Comparison of ENCODE assay signal across 19 cellular contexts in genomic region chr12:91493308-91493707, GRCh38.
DNase-seq lines count a peak whose midpoint lies in the region; TF ChIP-seq lines count a peak whose summit lies in the region.
"Had no signal": no experiment of that assay in that cellular context is flagged by ENCODE, and none has a peak within 500 bp of the region (broad histone marks: within the 10 kb centered on the region; RNA-seq: fewer than 3 reads in every experiment).

No MANE protein-coding gene starts in this region.

- no peaks in the 10 kb centered on the region for H3K4me1 ChIP-seq in mammary epithelial cell (ENCODE audit: insufficient read depth, low read length)
- no peaks in the 10 kb centered on the region for H3K4me1 ChIP-seq in osteoblast (ENCODE audit: insufficient read depth, low read length)

- no peaks in the 10 kb centered on the region for H3K79me2 ChIP-seq in mammary epithelial cell (ENCODE audit: insufficient read depth, low read length)
- H3K79me2 ChIP-seq in osteoblast (ENCODE audit: insufficient read depth, low read length): no peaks in the 10 kb centered on the region

- in situ Hi-C loops in mammary epithelial cell (cut with MboI; ENCODE audit: low sequenced_read_pairs in 2 of 2): no loop called here

- H3K36me3 ChIP-seq in mammary epithelial cell (ENCODE audit: insufficient read depth, low read length) (no peaks in the 10 kb centered on the region), osteoblast (ENCODE audit: insufficient read depth, low read length) (no peaks in the 10 kb centered on the region)

- DNase-seq in ELR (ENCODE audit: low read depth) (peak; percentile 13), HS-5 (ENCODE audit: low read depth) (peak; percentile 8), mammary epithelial cell (peak; percentile 2), fibroblast of peridontal ligament (ENCODE audit: extremely low read depth) (peak; percentile 5), kidney glomerular epithelial cell (lab: John Stamatoyannopoulos, UW) (no peak), NCI-H1694 treated with DMSO at 0.1 percent for 48 hours (lab: John Stamatoyannopoulos, UW) (no peak), osteoblast (ENCODE audit: insufficient read length, low spot score, missing footprints) (no peak)
- DNase-seq in activated CD4-positive, alpha-beta T cell treated with anti-CD3 and anti-CD28 coated beads for 1 hour: no peak
- DNase-seq: DMS 273 treated with DMSO at 0.1 percent for 48 hours; GOT3; Karpas-422; NCI-H1417 treated with DMSO at 0.1 percent for 48 hours; NCI-H2029; NCI-H2171; NCI-H446; NCI-H69; NK-92 treated with Interleukin-12 subunit alpha and Interleukin-12 subunit beta, amount 100 ng/mL, for 24 hours; SIG-M5 had no signal

- H3K9ac ChIP-seq in mammary epithelial cell (ENCODE audit: insufficient read depth, low read length): no peak overlapping the region

- dilution Hi-C loops in mammary epithelial cell (cut with HindIII; ENCODE audit: low sequenced_read_pairs): no loop called here

- no peak for TF ChIP-seq CTCF in mammary epithelial cell (conservative IDR thresholded peaks at IDR 0.05 in 1 of 2, IDR thresholded peaks at IDR 0.05 in 1 of 2; ENCODE audit: extremely low read depth in 1 of 2, insufficient read depth in 1 of 2, low read depth in 1 of 2, low read length in 2 of 2)
- TF ChIP-seq CTCF in osteoblast (IDR thresholded peaks at IDR 0.05; ENCODE audit: extremely low read depth, low read depth, low read length): no peak

- H2AFZ ChIP-seq in mammary epithelial cell (ENCODE audit: low read depth, low read length) (no peak overlapping the region), osteoblast (ENCODE audit: low read length) (no peak overlapping the region)

- H4K20me1 ChIP-seq in mammary epithelial cell (ENCODE audit: insufficient read depth, low read length) (no peaks in the 10 kb centered on the region), osteoblast (ENCODE audit: insufficient read depth, low read length) (no peaks in the 10 kb centered on the region)

- no peaks in the 10 kb centered on the region for H3K9me3 ChIP-seq in mammary epithelial cell (replicated peaks; ENCODE audit: insufficient read depth, low read length)
- no peaks in the 10 kb centered on the region for H3K9me3 ChIP-seq in osteoblast (ENCODE audit: low read depth, low read length)

- no TSS peak for BruUV-seq in mammary epithelial cell (replicated peaks; lab: Mats Ljungman, UMichigan)

- no peak overlapping the region for H3K4me3 ChIP-seq in mammary epithelial cell (replicated peaks in 1 of 3; ENCODE audit: insufficient read depth in 1 of 3, low read depth in 2 of 3, low read length in 3 of 3)
- H3K4me3 ChIP-seq in osteoblast (ENCODE audit: insufficient read depth, low read length): no peak overlapping the region

- no peak overlapping the region for H3K4me2 ChIP-seq in mammary epithelial cell (ENCODE audit: insufficient read depth, low read depth, low read length)
- H3K4me2 ChIP-seq in osteoblast (ENCODE audit: insufficient read depth, low read length): no peak overlapping the region

- intact Hi-C loops in mammary epithelial cell (cut with micrococcal nuclease): no loop called here

- H3K27me3 ChIP-seq in mammary epithelial cell (ENCODE audit: insufficient read depth, low read length) (no peaks in the 10 kb centered on the region), osteoblast (ENCODE audit: insufficient read depth, low read length) (no peaks in the 10 kb centered on the region)

- no peak overlapping the region for H3K27ac ChIP-seq in mammary epithelial cell (ENCODE audit: insufficient read depth, low read depth, low read length)
- H3K27ac ChIP-seq in osteoblast (ENCODE audit: low read depth, low read length): no peak overlapping the region
- H3K27ac ChIP-seq: C4-2B had no signal

- CTCF ChIA-PET in mammary epithelial cell (lab: Charles Lee; ENCODE audit: low non-redundant PET): no interaction called here

Comparison
In these comparisons a context has a peak if more than half of its experiments do, and no peak if none do; other contexts are left out.
1. DNase-seq: peak in ELR (single experiment), HS-5 (single experiment), mammary epithelial cell (single experiment) and fibroblast of peridontal ligament (single experiment); none in kidney glomerular epithelial cell (single experiment), NCI-H1694 treated with DMSO at 0.1 percent for 48 hours (single experiment), activated CD4-positive, alpha-beta T cell treated with anti-CD3 and anti-CD28 coated beads for 1 hour (single experiment) and osteoblast (single experiment).